Comparison of ENCODE assay signal across 24 cellular contexts in genomic region chr12:82663893-82664292, GRCh38.
"Had no signal": no experiment of that assay in that cellular context is flagged by ENCODE, and none has a peak within 500 bp of the region (broad histone marks: within the 10 kb centered on the region; RNA-seq: fewer than 3 reads in every experiment).

No MANE protein-coding gene starts in this region.

- H3K27ac Mint-ChIP-seq: activated B cell treated with CpG ODN at 0.5 μM for 24 hours; activated CD4-positive, alpha-beta memory T cell treated with anti-CD3 and anti-CD28 coated beads for 36 hours; activated CD4-positive, alpha-beta T cell treated with anti-CD3 and anti-CD28 coated beads, Interleukin-2, amount 10 ng/mL, durations not matched to agents 7 days and 5 days; activated naive CD4-positive, alpha-beta T cell treated with anti-CD3 and anti-CD28 coated beads, Interleukin-2, amount 10 ng/mL, durations not matched to agents 7 days and 5 days; activated naive CD8-positive, alpha-beta T cell treated with anti-CD3 and anti-CD28 coated beads for 36 hours; activated T-helper 17 cell treated with anti-CD3 and anti-CD28 coated beads, Interleukin-2, amount 50 U/mL, for 72 hours; T-helper 17 cell had no signal

- DNase-seq: activated B cell treated with CpG ODN at 0.5 μM for 24 hours; activated CD4-positive, alpha-beta memory T cell treated with anti-CD3 and anti-CD28 coated beads for 36 hours; activated CD4-positive, alpha-beta T cell treated with anti-CD3 and anti-CD28 coated beads for 1 hour; activated CD4-positive, alpha-beta T cell treated with anti-CD3 and anti-CD28 coated beads, Interleukin-2, amount 10 ng/mL, durations not matched to agents 7 days and 5 days; activated gamma-delta T cell; activated naive CD4-positive, alpha-beta T cell treated with anti-CD3 and anti-CD28 coated beads, Interleukin-2, amount 10 ng/mL, durations not matched to agents 7 days and 5 days; activated naive CD8-positive, alpha-beta T cell treated with anti-CD3 and anti-CD28 coated beads for 36 hours; activated T-cell treated with anti-CD3 and anti-CD28 coated beads for 4 hours; activated T-cell treated with anti-CD3 and anti-CD28 coated beads, Interleukin-2, amount 50 U/mL, for 48 hours; brain microvascular endothelial cell; MG63; MV-4-11; NCI-H1092 treated with DMSO at 0.1 percent for 48 hours; NCI-H1417 treated with DMSO at 0.1 percent for 48 hours; NCI-H1694; NCI-H2029; NCI-H2107; NCI-H510A; NCI-H526 treated with DMSO at 0.1 percent for 48 hours; SIG-M5; T-helper 17 cell; T-helper 9 cell had no signal

- H3K4me3 Mint-ChIP-seq: activated B cell treated with CpG ODN at 0.5 μM for 24 hours; activated CD4-positive, alpha-beta memory T cell treated with anti-CD3 and anti-CD28 coated beads for 36 hours; activated CD4-positive, alpha-beta T cell treated with anti-CD3 and anti-CD28 coated beads, Interleukin-2, amount 10 ng/mL, durations not matched to agents 7 days and 5 days; activated naive CD4-positive, alpha-beta T cell treated with anti-CD3 and anti-CD28 coated beads, Interleukin-2, amount 10 ng/mL, durations not matched to agents 7 days and 5 days; activated naive CD8-positive, alpha-beta T cell treated with anti-CD3 and anti-CD28 coated beads for 36 hours; activated T-helper 17 cell treated with anti-CD3 and anti-CD28 coated beads, Interleukin-2, amount 50 U/mL, for 72 hours; T-helper 17 cell had no signal

- H3K9me3 Mint-ChIP-seq: activated CD4-positive, alpha-beta memory T cell treated with anti-CD3 and anti-CD28 coated beads for 36 hours; activated naive CD8-positive, alpha-beta T cell treated with anti-CD3 and anti-CD28 coated beads for 36 hours; activated T-helper 17 cell treated with anti-CD3 and anti-CD28 coated beads, Interleukin-2, amount 50 U/mL, for 72 hours had no signal

- ATAC-seq: activated T-helper 17 cell treated with anti-CD3 and anti-CD28 coated beads, Interleukin-2, amount 50 U/mL, for 72 hours; T-helper 17 cell had no signal

- H3K36me3 ChIP-seq: brain microvascular endothelial cell, cardiac muscle cell, MG63 had no signal

- H3K27me3 Mint-ChIP-seq: activated CD4-positive, alpha-beta T cell treated with anti-CD3 and anti-CD28 coated beads, Interleukin-2, amount 10 ng/mL, durations not matched to agents 7 days and 5 days had no signal

- H3K9me3 ChIP-seq: MG63 had no signal

- H3K4me1 Mint-ChIP-seq: activated B cell treated with CpG ODN at 0.5 μM for 24 hours; activated CD4-positive, alpha-beta T cell treated with anti-CD3 and anti-CD28 coated beads, Interleukin-2, amount 10 ng/mL, durations not matched to agents 7 days and 5 days; activated naive CD4-positive, alpha-beta T cell treated with anti-CD3 and anti-CD28 coated beads, Interleukin-2, amount 10 ng/mL, durations not matched to agents 7 days and 5 days; T-helper 17 cell had no signal

- H3K36me3 Mint-ChIP-seq: activated CD4-positive, alpha-beta memory T cell treated with anti-CD3 and anti-CD28 coated beads for 36 hours; activated naive CD4-positive, alpha-beta T cell treated with anti-CD3 and anti-CD28 coated beads, Interleukin-2, amount 10 ng/mL, durations not matched to agents 7 days and 5 days; activated naive CD8-positive, alpha-beta T cell treated with anti-CD3 and anti-CD28 coated beads for 36 hours had no signal

- H3K4me3 ChIP-seq: cardiac muscle cell, MG63 had no signal

- H3K27ac ChIP-seq: brain microvascular endothelial cell, cardiac muscle cell had no signal

- H3K27me3 ChIP-seq: brain microvascular endothelial cell, cardiac muscle cell, MG63 had no signal
